ENCODE assay signal across 23 cellular contexts in genomic region chr1:68210027-68210426, GRCh38. TPM values are rescaled to one million over a fixed set of nuclear protein-coding genes. Genes with fewer than 3 reads are reported as not detected.
DNase-seq lines count a peak whose midpoint lies in the region; ATAC-seq and TF ChIP-seq lines count a peak whose summit lies in the region.
"Had no signal": no experiment of that assay in that cellular context is flagged by ENCODE, and none has a peak within 500 bp of the region (broad histone marks: within the 10 kb centered on the region; RNA-seq: fewer than 3 reads in every experiment).

No MANE protein-coding gene starts in this region.

- TF ChIP-seq CTCF in cardiac fibroblast (IDR thresholded peaks at IDR 0.05; ENCODE audit: low read depth, low read length) (no peak), smooth muscle cell (IDR thresholded peaks at IDR 0.05; ENCODE audit: borderline replicate concordance, insufficient read depth, poor library complexity, severe bottlenecking) (no peak), uterus (IDR thresholded peaks at IDR 0.05) (no peak)

- H4K20me1 ChIP-seq in smooth muscle cell (ENCODE audit: low read depth): peaks cover 3% of the 10 kb centered on the region

- H3K9me3 ChIP-seq in smooth muscle cell (replicated peaks; ENCODE audit: low read depth) (no peaks in the 10 kb centered on the region), uterus (no peaks in the 10 kb centered on the region)
- H3K9me3 ChIP-seq: right lobe of liver had no signal

- no peaks in the 10 kb centered on the region for H3K27me3 ChIP-seq in smooth muscle cell (ENCODE audit: low read depth)
- no peaks in the 10 kb centered on the region for H3K27me3 ChIP-seq in uterus
- H3K27me3 ChIP-seq: right lobe of liver had no signal

- ATAC-seq in HG02981 (IDR thresholded peaks at IDR 0.05; ENCODE audit: unreplicated experiment): no peak
- ATAC-seq: GM12878; Panc1; right lobe of liver; stimulated activated memory B cell treated with anti-CD40 and anti-IgM and Interleukin-4, amounts not matched to agents 10 μg/mL and 1 μg/mL and 100 μg/mL, for 72 hours had no signal

- H3K79me2 ChIP-seq in smooth muscle cell (ENCODE audit: low read depth): peaks cover 96% of the 10 kb centered on the region

- no peaks in the 10 kb centered on the region for H3F3A ChIP-seq in smooth muscle cell (ENCODE audit: low read depth)

- no peak overlapping the region for H3K4me3 ChIP-seq in cardiac fibroblast (replicated peaks in 1 of 2; ENCODE audit: low read depth in 2 of 2, low read length in 2 of 2)
- H3K4me3 ChIP-seq in smooth muscle cell: no peak overlapping the region
- H3K4me3 ChIP-seq in uterus: no peak overlapping the region
- H3K4me3 ChIP-seq: GM12878, right lobe of liver had no signal

- DNase-seq in DMS53 (lab: John Stamatoyannopoulos, UW): peak; percentile 75
- DNase-seq in DMS53 treated with DMSO at 0.1 percent for 48 hours (lab: John Stamatoyannopoulos, UW; ENCODE audit: unreplicated experiment): no peak
- DNase-seq in cardiac fibroblast (ENCODE audit: low read depth in 2 of 2): peak; percentile 45 to 47
- DNase-seq in lung microvascular endothelial cell (ENCODE audit: low read depth in 2 of 2): peak; percentile 66 to 76
- no peak for DNase-seq in smooth muscle cell (lab: John Stamatoyannopoulos, UW; ENCODE audit: unreplicated experiment)
- DNase-seq in ecto neural progenitor cell (ENCODE audit: low spot score): no peak
- DNase-seq in uterus: no peak
- DNase-seq: activated CD4-positive, alpha-beta T cell treated with anti-CD3 and anti-CD28 coated beads, Interleukin-2, amount 10 ng/mL, durations not matched to agents 24 days and 14 days; activated naive CD4-positive, alpha-beta T cell treated with anti-CD3 and anti-CD28 coated beads for 36 hours; amniotic stem cell; Karpas-422; NCI-H146; NK-92 treated with Interleukin-12 subunit alpha and Interleukin-12 subunit beta, amount 100 ng/mL, for 24 hours; posterior cingulate gyrus; right lobe of liver; SIG-M5; stimulated activated CD4-positive, alpha-beta T cell treated with anti-CD3 and anti-CD28 coated beads, Interleukin-4, amount 100 ng/mL, for 4 hours; T-helper 9 cell had no signal

- H3K4me2 ChIP-seq in smooth muscle cell: no peak overlapping the region

- intact Hi-C loops in uterus (cut with DNase I; ENCODE audit: low total_unique reads): no loop called here

- H3K27ac ChIP-seq in smooth muscle cell (ENCODE audit: low read depth) (peak overlapping the region; percentile 47), uterus (no peak overlapping the region)
- H3K27ac ChIP-seq: 22Rv1, right lobe of liver had no signal

- H3K36me3 ChIP-seq in smooth muscle cell (ENCODE audit: low read depth): no peaks in the 10 kb centered on the region
- no peaks in the 10 kb centered on the region for H3K36me3 ChIP-seq in uterus
- H3K36me3 ChIP-seq: right lobe of liver had no signal

- no peak for TF ChIP-seq POLR2A in uterus (IDR thresholded peaks at IDR 0.05)

- no peak overlapping the region for H2AFZ ChIP-seq in smooth muscle cell (ENCODE audit: low read depth)

- H3K9ac ChIP-seq in smooth muscle cell (ENCODE audit: low read depth): no peak overlapping the region

- H3K4me1 ChIP-seq in smooth muscle cell (ENCODE audit: low read depth): peaks cover 42% of the 10 kb centered on the region
- peaks cover 0 to 6% of the 10 kb centered on the region in 2 donors for H3K4me1 ChIP-seq in uterus

RNA-seq across cellular contexts. Expression of gene WLS, which starts 22.3 kb away (rescaled TPM):
- total RNA-seq in lung microvascular endothelial cell (20.2 and 47.9 TPM in 2 replicates), smooth muscle cell (92.5 and 112 TPM in 2 replicates), uterus (100 to 1,000 TPM in 2 of 4 donors, 10 to 100 TPM in 2; 44.1 to 160 (median 76.8) TPM)
- 58.1 and 93.2 TPM in 2 replicates for polyA plus RNA-seq in smooth muscle cell
- total RNA-seq: activated CD4-positive, alpha-beta T cell treated with anti-CD3 and anti-CD28 coated beads, Interleukin-2, amount 10 ng/mL, durations not matched to agents 24 days and 14 days; activated naive CD4-positive, alpha-beta T cell treated with anti-CD3 and anti-CD28 coated beads for 36 hours had no signal

Comparison
In these comparisons a context has a peak if more than half of its experiments do, and no peak if none do; other contexts are left out.
1. DNase-seq: peak in DMS53 (single experiment), cardiac fibroblast (2 of 2) and lung microvascular endothelial cell (2 of 2); none in DMS53 treated with DMSO at 0.1 percent for 48 hours (single experiment), smooth muscle cell (single experiment), ecto neural progenitor cell (single experiment) and uterus (0 of 2).